1 cellular context compared by ENCODE assay signal in the genomic region with DNA sequence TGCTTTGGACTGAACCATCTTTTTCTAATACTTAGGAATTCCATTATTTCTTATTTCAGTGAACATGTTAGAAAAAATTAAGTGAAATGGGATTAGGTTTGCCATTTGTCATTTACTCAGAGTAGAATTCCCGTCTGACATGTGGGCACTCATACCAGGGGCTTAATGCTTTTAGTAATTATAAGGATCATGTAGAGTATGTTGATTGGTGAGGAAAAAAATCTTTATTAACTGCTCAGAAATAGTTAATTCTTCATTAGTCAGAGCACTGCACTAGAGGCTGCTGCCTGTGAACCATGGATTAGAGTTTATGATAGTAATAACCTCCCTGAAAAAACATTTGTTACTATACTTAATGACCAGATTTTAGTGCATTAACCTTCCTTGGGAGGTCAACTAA.
TF ChIP-seq lines count a peak whose summit lies in the region.

No MANE protein-coding gene starts in this region.

TF ChIP-seq in SK-N-SH, 30 proteins besides CTCF, POLR2A, EP300 and RAD21 (continued from another document):
- no peak for TF ChIP-seq PBX3 (IDR thresholded peaks at IDR 0.05)
- TF ChIP-seq, protein P1, sequence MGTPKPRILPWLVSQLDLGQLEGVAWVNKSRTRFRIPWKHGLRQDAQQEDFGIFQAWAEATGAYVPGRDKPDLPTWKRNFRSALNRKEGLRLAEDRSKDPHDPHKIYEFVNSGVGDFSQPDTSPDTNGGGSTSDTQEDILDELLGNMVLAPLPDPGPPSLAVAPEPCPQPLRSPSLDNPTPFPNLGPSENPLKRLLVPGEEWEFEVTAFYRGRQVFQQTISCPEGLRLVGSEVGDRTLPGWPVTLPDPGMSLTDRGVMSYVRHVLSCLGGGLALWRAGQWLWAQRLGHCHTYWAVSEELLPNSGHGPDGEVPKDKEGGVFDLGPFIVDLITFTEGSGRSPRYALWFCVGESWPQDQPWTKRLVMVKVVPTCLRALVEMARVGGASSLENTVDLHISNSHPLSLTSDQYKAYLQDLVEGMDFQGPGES (IDR thresholded peaks at IDR 0.05; ENCODE audit: low read depth, low read length) = no peak
- TF ChIP-seq SMC3 (IDR thresholded peaks at IDR 0.05; ENCODE audit: low read depth, low read length) = no peak
- no peak for TF ChIP-seq RXRA (IDR thresholded peaks at IDR 0.05; ENCODE audit: borderline replicate concordance, low read depth)
